9 cellular contexts compared by ENCODE assay signal in genomic region chr15:67137319-67137718, GRCh38.
DNase-seq lines count a peak whose midpoint lies in the region; ATAC-seq, FAIRE-seq and TF ChIP-seq lines count a peak whose summit lies in the region.
"Had no signal": no experiment of that assay in that cellular context is flagged by ENCODE, and none has a peak within 500 bp of the region (broad histone marks: within the 10 kb centered on the region; RNA-seq: fewer than 3 reads in every experiment).

No MANE protein-coding gene starts in this region.

- no peaks in the 10 kb centered on the region for H3K9me3 Mint-ChIP-seq in naive thymus-derived CD4-positive, alpha-beta T cell

- DNase-seq in right atrium auricular region (ENCODE audit: low spot score) (no peak), cardiac septum (ENCODE audit: low spot score) (no peak), adipocyte (ENCODE audit: low read depth) (no peak), D721Med (ENCODE audit: insufficient read length, low spot score) (no peak), germinal center (ENCODE audit: low spot score) (no peak)
- no peak for DNase-seq in naive thymus-derived CD4-positive, alpha-beta T cell
- DNase-seq in activated CD8-positive, alpha-beta memory T cell treated with anti-CD3 and anti-CD28 coated beads, Interleukin-2, amount 50 U/mL, for 4 hours, result no peak
- DNase-seq: occipital lobe had no signal

- CTCF ChIA-PET in naive thymus-derived CD4-positive, alpha-beta T cell (lab: Charles Lee), result no interaction called here

- peak overlapping the region in 7 of 10 donors; percentile 14 to 53 (median 37) for H3K4me3 Mint-ChIP-seq in naive thymus-derived CD4-positive, alpha-beta T cell

- peaks cover 39 to 97% (median 84%) of the 10 kb centered on the region in 7 donors for H3K4me1 Mint-ChIP-seq in naive thymus-derived CD4-positive, alpha-beta T cell

- no peaks in the 10 kb centered on the region for H3K36me3 ChIP-seq in right atrium auricular region
- H3K36me3 ChIP-seq in adipocyte (ENCODE audit: control insufficient read depth, insufficient read depth, low read length, severe bottlenecking), result no peaks in the 10 kb centered on the region
- H3K36me3 ChIP-seq in naive thymus-derived CD4-positive, alpha-beta T cell (ENCODE audit: control insufficient read depth in 2 of 3, insufficient read depth in 3 of 3, low read length in 3 of 3), result no peaks in the 10 kb centered on the region

- peaks cover 0 to 33% (median 4%) of the 10 kb centered on the region in 5 donors for H3K36me3 Mint-ChIP-seq in naive thymus-derived CD4-positive, alpha-beta T cell

- no peaks in the 10 kb centered on the region for H3K27me3 Mint-ChIP-seq in naive thymus-derived CD4-positive, alpha-beta T cell

- intact Hi-C loops in cardiac septum (cut with DNase I), result no loop called here
- intact Hi-C loops in naive thymus-derived CD4-positive, alpha-beta T cell (cut with micrococcal nuclease), result loop anchor here in 1 of 2 donors (5.0 to 10.0 kb wide), 2 partner anchors 115 to 167 kb away; partner anchors contain the start of genes AAGAB and IQCH

- FAIRE-seq in D721Med (lab: Jason Lieb, UNC), result no peak

- peaks cover 0 to 93% of the 10 kb centered on the region in 2 donors for H3K4me1 ChIP-seq in right atrium auricular region
- peaks cover 74% of the 10 kb centered on the region for H3K4me1 ChIP-seq in adipocyte (ENCODE audit: control insufficient read depth, insufficient read depth, low read length)
- peaks cover 43 to 55% of the 10 kb centered on the region in 2 donors for H3K4me1 ChIP-seq in naive thymus-derived CD4-positive, alpha-beta T cell (ENCODE audit: control insufficient read depth in 2 of 2, insufficient read depth in 2 of 2, low read length in 2 of 2)

- H3K27ac Mint-ChIP-seq in naive thymus-derived CD4-positive, alpha-beta T cell, result peak overlapping the region; percentile 0 to 100 (median 66)

- POLR2A ChIA-PET in naive thymus-derived CD4-positive, alpha-beta T cell (lab: Charles Lee), result interaction anchor here (1.6 kb wide), 1 partner anchor 8 kb away, joined by 4 read pairs; no protein-coding TSS in a partner anchor

- peak overlapping the region; percentile 45 for H3K9ac ChIP-seq in adipocyte (ENCODE audit: low read length)

- H3K4me3 ChIP-seq in right atrium auricular region (no peak overlapping the region), adipocyte (ENCODE audit: low read length) (peak overlapping the region; percentile 23)
- no peak overlapping the region for H3K4me3 ChIP-seq in naive thymus-derived CD4-positive, alpha-beta T cell (ENCODE audit: low read length)

- H3K9me3 ChIP-seq in right atrium auricular region (no peaks in the 10 kb centered on the region), adipocyte (ENCODE audit: control insufficient read depth, low read length) (no peaks in the 10 kb centered on the region)
- H3K9me3 ChIP-seq in naive thymus-derived CD4-positive, alpha-beta T cell (ENCODE audit: control insufficient read depth in 2 of 3, low read length in 3 of 3), result no peaks in the 10 kb centered on the region

- TF ChIP-seq CTCF in right atrium auricular region (IDR thresholded peaks at IDR 0.05) (no peak), D721Med (IDR thresholded peaks at IDR 0.05; ENCODE audit: insufficient read depth, missing control alignments) (no peak)

- H3K27me3 ChIP-seq in right atrium auricular region (no peaks in the 10 kb centered on the region), adipocyte (replicated peaks; ENCODE audit: control insufficient read depth, insufficient read depth, low read length) (no peaks in the 10 kb centered on the region)
- no peaks in the 10 kb centered on the region for H3K27me3 ChIP-seq in naive thymus-derived CD4-positive, alpha-beta T cell (ENCODE audit: control insufficient read depth in 2 of 2, insufficient read depth in 2 of 2, low read length in 2 of 2)

- ATAC-seq in naive thymus-derived CD4-positive, alpha-beta T cell, result no peak
- ATAC-seq in HG03442 (IDR thresholded peaks at IDR 0.05; ENCODE audit: unreplicated experiment), result no peak

- H3K27ac ChIP-seq in right atrium auricular region, result peak overlapping the region; percentile 54 to 73
- no peak overlapping the region for H3K27ac ChIP-seq in naive thymus-derived CD4-positive, alpha-beta T cell (ENCODE audit: low read depth, low read length)
